12 cellular contexts compared by ENCODE assay signal in the genomic region with DNA sequence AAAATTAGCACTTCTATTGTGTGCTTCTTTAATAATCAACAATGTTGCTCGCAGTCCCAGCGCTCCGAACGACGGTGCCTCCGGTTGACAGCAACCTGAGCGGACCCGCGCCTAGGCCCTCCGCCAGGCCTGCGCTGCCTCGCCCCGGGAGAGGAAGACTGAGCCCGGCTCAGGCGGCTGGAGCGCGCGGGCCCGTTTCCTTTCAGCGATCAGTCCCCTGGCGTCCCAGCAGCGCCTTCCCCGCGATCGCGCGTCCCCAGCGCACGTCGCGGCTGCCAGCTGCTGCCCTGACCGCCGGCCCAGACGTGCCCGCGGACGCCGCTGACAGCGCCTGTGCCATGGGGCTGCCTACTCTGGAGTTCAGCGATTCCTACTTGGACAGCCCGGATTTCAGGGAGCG. TPM values are rescaled to one million over a fixed set of nuclear protein-coding genes. Genes with fewer than 3 reads are reported as not detected.
DNase-seq lines count a peak whose midpoint lies in the region; TF ChIP-seq lines count a peak whose summit lies in the region.
"Not testable (repeated sequence)": the region's sequence is repeated elsewhere in the genome, so short reads cannot be mapped to it uniquely, and the experiment has no call there.
"Had no signal": no experiment of that assay in that cellular context is flagged by ENCODE, and none has a peak within 500 bp of the region (broad histone marks: within the 10 kb centered on the region; RNA-seq: fewer than 3 reads in every experiment).

No MANE protein-coding gene starts in this region.

- not testable (repeated sequence) for H3K9me3 Mint-ChIP-seq in mesothelial cell of epicardium

- not testable (repeated sequence) for H2AFZ ChIP-seq in smooth muscle cell (ENCODE audit: low read depth)

- not testable (repeated sequence) for H3K4me3 Mint-ChIP-seq in mesothelial cell of epicardium

- H3K4me1 ChIP-seq in HUES48 (ENCODE audit: control insufficient read depth, insufficient read depth, low read length); left ventricle myocardium inferior; smooth muscle cell (ENCODE audit: low read depth): not testable (repeated sequence)

- peak overlapping the region; percentile 81 for H3K4me2 ChIP-seq in smooth muscle cell

- H3K4me1 Mint-ChIP-seq in mesothelial cell of epicardium = not testable (repeated sequence)

- H3K9ac ChIP-seq in HUES48 (ENCODE audit: low read depth, low read length); smooth muscle cell (ENCODE audit: low read depth): not testable (repeated sequence)

- H3K27me3 ChIP-seq in HUES48 (ENCODE audit: control insufficient read depth, insufficient read depth, low read length) (peaks cover 16% of the 10 kb centered on the region), left ventricle myocardium inferior (ENCODE audit: low read depth) (peaks cover 49% of the 10 kb centered on the region), smooth muscle cell (ENCODE audit: low read depth) (peaks cover 29% of the 10 kb centered on the region)

- not testable (repeated sequence) for H3K79me2 ChIP-seq in smooth muscle cell (ENCODE audit: low read depth)

- intact Hi-C loops in left ventricle myocardium inferior (cut with micrococcal nuclease) = not testable (repeated sequence)

- H3K36me3 Mint-ChIP-seq in mesothelial cell of epicardium = not testable (repeated sequence)

- not testable (repeated sequence) for H3F3A ChIP-seq in smooth muscle cell (ENCODE audit: low read depth)

- 8% methylated on average over 37 of the region's 42 CpGs for WGBS in smooth muscle cell (ENCODE audit: low lambda C conversion rate)

- not testable (repeated sequence) for H3K36me3 ChIP-seq in HUES48 (ENCODE audit: control insufficient read depth, insufficient read depth, low read length); left ventricle myocardium inferior; smooth muscle cell (ENCODE audit: low read depth)

- DNase-seq in NCI-H69 (lab: John Stamatoyannopoulos, UW) (peak; percentile 24), activated gamma-delta T cell (lab: John Stamatoyannopoulos, UW) (peak; percentile 3), epithelial cell of esophagus (ENCODE audit: low read depth) (peak; percentile 0), left ventricle myocardium inferior (peak; percentile 15), mesothelial cell of epicardium (ENCODE audit: low spot score in 2 of 2, unreplicated experiment in 2 of 2) (peak; percentile 22 to 47)
- DNase-seq in smooth muscle cell (lab: John Stamatoyannopoulos, UW; ENCODE audit: unreplicated experiment) = not testable (repeated sequence)

- H3K27ac Mint-ChIP-seq in mesothelial cell of epicardium = not testable (repeated sequence)

- TF ChIP-seq CTCF in epithelial cell of esophagus (IDR thresholded peaks at IDR 0.05; ENCODE audit: insufficient read depth, low read depth, low read length, missing control alignments); left ventricle myocardium inferior (IDR thresholded peaks at IDR 0.05; ENCODE audit: borderline replicate concordance); mesothelial cell of epicardium (IDR thresholded peaks at IDR 0.05; ENCODE audit: unreplicated experiment); smooth muscle cell (IDR thresholded peaks at IDR 0.05; ENCODE audit: borderline replicate concordance, insufficient read depth, poor library complexity, severe bottlenecking): not testable (repeated sequence)

- not testable (repeated sequence) for H4K20me1 ChIP-seq in smooth muscle cell (ENCODE audit: low read depth)

- not testable (repeated sequence) for H3K27ac ChIP-seq in HUES48 (ENCODE audit: low read depth, low read length); left ventricle myocardium inferior (replicated peaks); smooth muscle cell (ENCODE audit: low read depth)

- not testable (repeated sequence) for H3K9me3 ChIP-seq in HUES48 (ENCODE audit: control insufficient read depth, insufficient read depth, low read length); left ventricle myocardium inferior (replicated peaks); smooth muscle cell (replicated peaks; ENCODE audit: low read depth)

- peaks cover 68% of the 10 kb centered on the region for H3K27me3 Mint-ChIP-seq in mesothelial cell of epicardium (ENCODE audit: low read depth)

- H3K4me3 ChIP-seq in HUES48 (ENCODE audit: low read depth, low read length) (peak overlapping the region; percentile 37; the same call in 1 of the 2 replicates), smooth muscle cell (peak overlapping the region; percentile 26)
- not testable (repeated sequence) for H3K4me3 ChIP-seq in epithelial cell of esophagus (ENCODE audit: low read length); left ventricle myocardium inferior

RNA-seq across cellular contexts. Expression of a gene that starts 26.4 kb away (rescaled TPM):
- total RNA-seq in left ventricle myocardium inferior (0.16 TPM), mesothelial cell of epicardium (0.16 to 0.18 TPM in 2 of 3 replicates, not detected in the other), smooth muscle cell (0.54 TPM in 1 of 2 replicates, not detected in the other)
- not detected in 2 replicates for polyA plus RNA-seq in smooth muscle cell
- total RNA-seq: activated CD4-positive, alpha-beta memory T cell treated with anti-CD3 and anti-CD28 coated beads for 36 hours; glomerular endothelial cell; HT1080; right lobe of liver; upper lobe of right lung had no signal
